In genomic region chr1:40919475-40920011, GRCh38 we compare ENCODE assay signal across 1 cellular context.
TF ChIP-seq lines count a peak whose summit lies in the region.

No MANE protein-coding gene starts in this region.

TF ChIP-seq in HepG2, 621 proteins besides CTCF, POLR2A, EP300 and RAD21 (continued from another document and continues in another):
- TF ChIP-seq SNAPC4 (CRISPR knock-in tag; IDR thresholded peaks at IDR 0.05) (0 out of 2 replicates have a peak, but pooled peaks have one; percentile 45), MXD4 (CRISPR knock-in tag; IDR thresholded peaks at IDR 0.05) (peak; percentile 80), U2AF2 (IDR thresholded peaks at IDR 0.05; ENCODE audit: low read depth, low read length) (no peak), BHLHE40 (IDR thresholded peaks at IDR 0.05; ENCODE audit: low read length) (peak; percentile 61; the same call in 1 of the 2 replicates), ZNF276 (CRISPR knock-in tag; IDR thresholded peaks at IDR 0.05; ENCODE audit: low read depth) (0 out of 2 replicates have a peak, but pooled peaks have one; percentile 62), ELF1 (CRISPR knock-in tag; IDR thresholded peaks at IDR 0.05) (peak; percentile 55; the same call in 1 of the 2 replicates), FOXP4 (CRISPR knock-in tag; IDR thresholded peaks at IDR 0.05) (peak; percentile 93), FOXA1 (IDR thresholded peaks at IDR 0.05) (no peak), FOXA1 (CRISPR knock-in tag; IDR thresholded peaks at IDR 0.05) (peak; percentile 95), DNMT3B (CRISPR knock-in tag; conservative IDR thresholded peaks at IDR 0.05) (no peak; the same call in 1 of the 2 replicates), ZNF350 (CRISPR knock-in tag; IDR thresholded peaks at IDR 0.05; ENCODE audit: borderline replicate concordance, low read depth) (peak; percentile 67; the same call in 1 of the 2 replicates), ATF4 (CRISPR knock-in tag; IDR thresholded peaks at IDR 0.05) (peak in 1 of 2 experiments; percentile 52; a peak in 1 of 4 replicates), ATM (IDR thresholded peaks at IDR 0.05; ENCODE audit: borderline replicate concordance) (no peak), JUND (CRISPR knock-in tag; IDR thresholded peaks at IDR 0.05) (peak; percentile 73), TFE3 (CRISPR knock-in tag; IDR thresholded peaks at IDR 0.05) (peak; percentile 75; the same call in 1 of the 2 replicates), SRSF1 (optimal IDR thresholded peaks at IDR 0.05; ENCODE audit: low read depth, low read length) (peak; percentile 61), TEAD3 (CRISPR knock-in tag; optimal IDR thresholded peaks at IDR 0.05; ENCODE audit: borderline replicate concordance) (peak; percentile 93), TFAP4 (IDR thresholded peaks at IDR 0.05; ENCODE audit: borderline replicate concordance, low read depth) (peak; percentile 72; the same call in 1 of the 2 replicates), ZNF121 (CRISPR knock-in tag; IDR thresholded peaks at IDR 0.05) (peak; percentile 78), MYC (CRISPR knock-in tag; IDR thresholded peaks at IDR 0.05; ENCODE audit: borderline replicate concordance) (peak; percentile 95), FOXK1 (CRISPR knock-in tag; IDR thresholded peaks at IDR 0.05; ENCODE audit: borderline replicate concordance, low read depth) (peak; percentile 72; the same call in 1 of the 2 replicates), ZNF616 (CRISPR knock-in tag; IDR thresholded peaks at IDR 0.05; ENCODE audit: low read depth) (0 out of 2 replicates have a peak, but pooled peaks have one; percentile 45), ZNF34 (CRISPR knock-in tag; IDR thresholded peaks at IDR 0.05; ENCODE audit: borderline replicate concordance) (no peak), CEBPG (CRISPR knock-in tag; IDR thresholded peaks at IDR 0.05) (peak; percentile 47), TFDP2 (CRISPR knock-in tag; IDR thresholded peaks at IDR 0.05) (peak; percentile 54; the same call in 1 of the 2 replicates), KAT8 (CRISPR knock-in tag; IDR thresholded peaks at IDR 0.05) (peak; percentile 82), CBX5 (CRISPR knock-in tag; IDR thresholded peaks at IDR 0.05; ENCODE audit: borderline replicate concordance) (peak; percentile 94), TBX2 (CRISPR knock-in tag; IDR thresholded peaks at IDR 0.05; ENCODE audit: borderline replicate concordance) (peak; percentile 94), CHD2 (IDR thresholded peaks at IDR 0.05; ENCODE audit: low read depth, low read length) (peak; percentile 74; the same call in 1 of the 2 replicates), ZNF234 (CRISPR knock-in tag; conservative IDR thresholded peaks at IDR 0.05) (no peak), ZNF562 (CRISPR knock-in tag; IDR thresholded peaks at IDR 0.05; ENCODE audit: borderline replicate concordance) (no peak), SOX5 (CRISPR knock-in tag; IDR thresholded peaks at IDR 0.05; ENCODE audit: borderline replicate concordance) (peak; percentile 98), NR1H2 (CRISPR knock-in tag; IDR thresholded peaks at IDR 0.05; ENCODE audit: borderline replicate concordance, low read depth) (0 out of 2 replicates have a peak, but pooled peaks have one; percentile 32), ZBTB39 (CRISPR knock-in tag; IDR thresholded peaks at IDR 0.05) (0 out of 2 replicates have a peak, but pooled peaks have one; percentile 41), IRF2 (CRISPR knock-in tag; IDR thresholded peaks at IDR 0.05) (peak; percentile 93), NFIC (IDR thresholded peaks at IDR 0.05; ENCODE audit: low read length) (peak; percentile 50; the same call in 1 of the 2 replicates), SPEN (CRISPR knock-in tag; IDR thresholded peaks at IDR 0.05; ENCODE audit: low read depth) (peak; percentile 38; the same call in 1 of the 2 replicates), ZNF512B (CRISPR knock-in tag; IDR thresholded peaks at IDR 0.05; ENCODE audit: borderline replicate concordance) (peak; percentile 72; the same call in 1 of the 2 replicates), GABPB1 (CRISPR knock-in tag; IDR thresholded peaks at IDR 0.05) (peak; percentile 55; the same call in 1 of the 2 replicates), ZNF652 (CRISPR knock-in tag; IDR thresholded peaks at IDR 0.05; ENCODE audit: borderline replicate concordance, low read depth) (peak; percentile 31; the same call in 1 of the 2 replicates), THAP11 (CRISPR knock-in tag; IDR thresholded peaks at IDR 0.05) (peak; percentile 65)
